1 cellular context compared by ENCODE assay signal in the genomic region with DNA sequence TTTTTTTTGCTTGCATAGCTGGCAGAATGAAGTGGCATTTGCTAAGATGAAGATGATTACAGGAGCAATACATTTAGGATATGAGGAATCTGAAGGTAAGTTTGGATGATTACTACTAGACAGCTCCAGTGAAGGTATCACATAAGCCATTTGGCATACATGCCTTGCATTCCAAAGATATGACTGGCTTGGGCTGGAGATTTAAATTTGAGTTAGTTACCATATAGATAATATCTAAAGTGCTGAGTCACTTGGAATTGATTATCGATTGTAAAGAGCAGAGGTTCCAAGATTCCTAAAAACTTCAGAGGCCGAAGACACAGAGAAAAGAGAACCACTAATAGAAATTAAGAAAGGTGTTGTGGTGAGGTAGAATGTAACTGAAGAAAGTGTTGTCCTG.
TF ChIP-seq lines count a peak whose summit lies in the region.

No MANE protein-coding gene starts in this region.

TF ChIP-seq in SK-N-SH treated with all-trans-retinoic acid at 6 μM for 48 hours, 23 proteins besides CTCF, POLR2A, EP300 and RAD21 (continued from another document):
- no peak for TF ChIP-seq ZFP30 (CRISPR knock-in tag; IDR thresholded peaks at IDR 0.05)
- no peak for TF ChIP-seq CSDC2 (CRISPR knock-in tag; IDR thresholded peaks at IDR 0.05)
- no peak for TF ChIP-seq TOX (CRISPR knock-in tag; IDR thresholded peaks at IDR 0.05; ENCODE audit: borderline replicate concordance)
- no peak for TF ChIP-seq RARB (CRISPR knock-in tag; IDR thresholded peaks at IDR 0.05)
- TF ChIP-seq PPARA (CRISPR knock-in tag; IDR thresholded peaks at IDR 0.05; ENCODE audit: borderline replicate concordance) = no peak
- TF ChIP-seq ZFP3 (CRISPR knock-in tag; IDR thresholded peaks at IDR 0.05) = no peak
- no peak for TF ChIP-seq GLIS3 (CRISPR knock-in tag; IDR thresholded peaks at IDR 0.05)
- TF ChIP-seq TCF4 (CRISPR knock-in tag; IDR thresholded peaks at IDR 0.05; ENCODE audit: borderline replicate concordance) = no peak
- TF ChIP-seq ZNF70 (CRISPR knock-in tag; IDR thresholded peaks at IDR 0.05) = no peak
- no peak for TF ChIP-seq SNAI2 (CRISPR knock-in tag; IDR thresholded peaks at IDR 0.05)
- TF ChIP-seq, protein P1, sequence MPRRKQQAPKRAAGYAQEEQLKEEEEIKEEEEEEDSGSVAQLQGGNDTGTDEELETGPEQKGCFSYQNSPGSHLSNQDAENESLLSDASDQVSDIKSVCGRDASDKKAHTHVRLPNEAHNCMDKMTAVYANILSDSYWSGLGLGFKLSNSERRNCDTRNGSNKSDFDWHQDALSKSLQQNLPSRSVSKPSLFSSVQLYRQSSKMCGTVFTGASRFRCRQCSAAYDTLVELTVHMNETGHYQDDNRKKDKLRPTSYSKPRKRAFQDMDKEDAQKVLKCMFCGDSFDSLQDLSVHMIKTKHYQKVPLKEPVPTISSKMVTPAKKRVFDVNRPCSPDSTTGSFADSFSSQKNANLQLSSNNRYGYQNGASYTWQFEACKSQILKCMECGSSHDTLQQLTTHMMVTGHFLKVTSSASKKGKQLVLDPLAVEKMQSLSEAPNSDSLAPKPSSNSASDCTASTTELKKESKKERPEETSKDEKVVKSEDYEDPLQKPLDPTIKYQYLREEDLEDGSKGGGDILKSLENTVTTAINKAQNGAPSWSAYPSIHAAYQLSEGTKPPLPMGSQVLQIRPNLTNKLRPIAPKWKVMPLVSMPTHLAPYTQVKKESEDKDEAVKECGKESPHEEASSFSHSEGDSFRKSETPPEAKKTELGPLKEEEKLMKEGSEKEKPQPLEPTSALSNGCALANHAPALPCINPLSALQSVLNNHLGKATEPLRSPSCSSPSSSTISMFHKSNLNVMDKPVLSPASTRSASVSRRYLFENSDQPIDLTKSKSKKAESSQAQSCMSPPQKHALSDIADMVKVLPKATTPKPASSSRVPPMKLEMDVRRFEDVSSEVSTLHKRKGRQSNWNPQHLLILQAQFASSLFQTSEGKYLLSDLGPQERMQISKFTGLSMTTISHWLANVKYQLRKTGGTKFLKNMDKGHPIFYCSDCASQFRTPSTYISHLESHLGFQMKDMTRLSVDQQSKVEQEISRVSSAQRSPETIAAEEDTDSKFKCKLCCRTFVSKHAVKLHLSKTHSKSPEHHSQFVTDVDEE (CRISPR knock-in tag; IDR thresholded peaks at IDR 0.05) = no peak
- no peak for TF ChIP-seq POU6F1 (CRISPR knock-in tag; IDR thresholded peaks at IDR 0.05; ENCODE audit: borderline replicate concordance, low read depth)
- TF ChIP-seq, protein P2, sequence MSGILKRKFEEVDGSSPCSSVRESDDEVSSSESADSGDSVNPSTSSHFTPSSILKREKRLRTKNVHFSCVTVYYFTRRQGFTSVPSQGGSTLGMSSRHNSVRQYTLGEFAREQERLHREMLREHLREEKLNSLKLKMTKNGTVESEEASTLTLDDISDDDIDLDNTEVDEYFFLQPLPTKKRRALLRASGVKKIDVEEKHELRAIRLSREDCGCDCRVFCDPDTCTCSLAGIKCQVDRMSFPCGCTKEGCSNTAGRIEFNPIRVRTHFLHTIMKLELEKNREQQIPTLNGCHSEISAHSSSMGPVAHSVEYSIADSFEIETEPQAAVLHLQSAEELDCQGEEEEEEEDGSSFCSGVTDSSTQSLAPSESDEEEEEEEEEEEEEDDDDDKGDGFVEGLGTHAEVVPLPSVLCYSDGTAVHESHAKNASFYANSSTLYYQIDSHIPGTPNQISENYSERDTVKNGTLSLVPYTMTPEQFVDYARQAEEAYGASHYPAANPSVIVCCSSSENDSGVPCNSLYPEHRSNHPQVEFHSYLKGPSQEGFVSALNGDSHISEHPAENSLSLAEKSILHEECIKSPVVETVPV (CRISPR knock-in tag; IDR thresholded peaks at IDR 0.05) = no peak
- TF ChIP-seq, protein P3, sequence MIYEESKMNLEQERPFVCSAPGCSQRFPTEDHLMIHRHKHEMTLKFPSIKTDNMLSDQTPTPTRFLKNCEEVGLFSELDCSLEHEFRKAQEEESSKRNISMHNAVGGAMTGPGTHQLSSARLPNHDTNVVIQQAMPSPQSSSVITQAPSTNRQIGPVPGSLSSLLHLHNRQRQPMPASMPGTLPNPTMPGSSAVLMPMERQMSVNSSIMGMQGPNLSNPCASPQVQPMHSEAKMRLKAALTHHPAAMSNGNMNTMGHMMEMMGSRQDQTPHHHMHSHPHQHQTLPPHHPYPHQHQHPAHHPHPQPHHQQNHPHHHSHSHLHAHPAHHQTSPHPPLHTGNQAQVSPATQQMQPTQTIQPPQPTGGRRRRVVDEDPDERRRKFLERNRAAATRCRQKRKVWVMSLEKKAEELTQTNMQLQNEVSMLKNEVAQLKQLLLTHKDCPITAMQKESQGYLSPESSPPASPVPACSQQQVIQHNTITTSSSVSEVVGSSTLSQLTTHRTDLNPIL (CRISPR knock-in tag; IDR thresholded peaks at IDR 0.05; ENCODE audit: low read depth) = no peak
- TF ChIP-seq, protein P4, sequence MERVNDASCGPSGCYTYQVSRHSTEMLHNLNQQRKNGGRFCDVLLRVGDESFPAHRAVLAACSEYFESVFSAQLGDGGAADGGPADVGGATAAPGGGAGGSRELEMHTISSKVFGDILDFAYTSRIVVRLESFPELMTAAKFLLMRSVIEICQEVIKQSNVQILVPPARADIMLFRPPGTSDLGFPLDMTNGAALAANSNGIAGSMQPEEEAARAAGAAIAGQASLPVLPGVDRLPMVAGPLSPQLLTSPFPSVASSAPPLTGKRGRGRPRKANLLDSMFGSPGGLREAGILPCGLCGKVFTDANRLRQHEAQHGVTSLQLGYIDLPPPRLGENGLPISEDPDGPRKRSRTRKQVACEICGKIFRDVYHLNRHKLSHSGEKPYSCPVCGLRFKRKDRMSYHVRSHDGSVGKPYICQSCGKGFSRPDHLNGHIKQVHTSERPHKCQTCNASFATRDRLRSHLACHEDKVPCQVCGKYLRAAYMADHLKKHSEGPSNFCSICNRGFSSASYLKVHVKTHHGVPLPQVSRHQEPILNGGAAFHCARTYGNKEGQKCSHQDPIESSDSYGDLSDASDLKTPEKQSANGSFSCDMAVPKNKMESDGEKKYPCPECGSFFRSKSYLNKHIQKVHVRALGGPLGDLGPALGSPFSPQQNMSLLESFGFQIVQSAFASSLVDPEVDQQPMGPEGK (CRISPR knock-in tag; IDR thresholded peaks at IDR 0.05; ENCODE audit: borderline replicate concordance) = no peak
TF ChIP-seq in SK-N-SH treated with all-trans-retinoic acid at 6 μM for 48 hours: peak in this region for 0.
